In genomic region chr15:48003447-48003846, GRCh38 we compare ENCODE assay signal across 32 cellular contexts.
"Had no signal": no experiment of that assay in that cellular context is flagged by ENCODE, and none has a peak within 500 bp of the region (broad histone marks: within the 10 kb centered on the region; RNA-seq: fewer than 3 reads in every experiment).

No MANE protein-coding gene starts in this region.

- H3K4me3 ChIP-seq: ascending aorta, cardiac muscle cell had no signal

- H3K27ac ChIP-seq: ascending aorta, cardiac muscle cell, WERI-Rb-1 had no signal

- FAIRE-seq: bronchial epithelial cell, TTC549 had no signal

- DNase-seq: activated CD4-positive, alpha-beta memory T cell treated with anti-CD3 and anti-CD28 coated beads, Interleukin-2, amount 10 ng/mL, durations not matched to agents 7 days and 5 days; activated CD4-positive, alpha-beta T cell treated with anti-CD3 and anti-CD28 coated beads for 1 hour; activated CD4-positive, alpha-beta T cell treated with anti-CD3 and anti-CD28 coated beads for 36 hours; activated CD4-positive, alpha-beta T cell treated with anti-CD3 and anti-CD28 coated beads for 48 hours; activated CD4-positive, alpha-beta T cell treated with anti-CD3 and anti-CD28 coated beads, Interleukin-2, amount 10 ng/mL, durations not matched to agents 7 days and 5 days; activated CD4-positive, alpha-beta T cell treated with anti-CD3 and anti-CD28 coated beads, Interleukin-2, amount 50 U/mL, for 48 hours; activated CD4-positive, CD25-positive, alpha-beta regulatory T cell; activated CD8-positive, alpha-beta memory T cell treated with anti-CD3 and anti-CD28 coated beads for 24 hours; activated CD8-positive, alpha-beta memory T cell treated with anti-CD3 and anti-CD28 coated beads, Interleukin-2, amount 10 ng/mL, durations not matched to agents 7 days and 5 days; activated CD8-positive, alpha-beta memory T cell treated with anti-CD3 and anti-CD28 coated beads, Interleukin-2, amount 50 U/mL, for 48 hours; activated CD8-positive, alpha-beta T cell treated with anti-CD3 and anti-CD28 coated beads, Interleukin-2, amount 10 ng/mL, durations not matched to agents 7 days and 5 days; activated effector memory CD4-positive, alpha-beta T cell treated with Interleukin-2 at 50 U/mL for 16 hours; activated gamma-delta T cell; activated naive CD4-positive, alpha-beta T cell treated with anti-CD3 and anti-CD28 coated beads, Interleukin-2, amount 10 ng/mL, durations not matched to agents 7 days and 5 days; activated naive CD4-positive, alpha-beta T cell treated with Interleukin-2 at 50 U/mL for 16 hours; activated naive CD8-positive, alpha-beta T cell treated with anti-CD3 and anti-CD28 coated beads, Interleukin-2, amount 10 ng/mL, durations not matched to agents 7 days and 5 days; activated naive CD8-positive, alpha-beta T cell treated with anti-CD3 and anti-CD28 coated beads, Interleukin-2, amount 50 U/mL, for 24 hours; activated T-cell treated with anti-CD3 and anti-CD28 coated beads, Interleukin-2, amount 50 U/mL, for 24 hours; activated T-cell treated with anti-CD3 and anti-CD28 coated beads, Interleukin-2, amount 50 U/mL, for 48 hours; amygdala; anterior cingulate cortex; caudate nucleus; cerebellar nuclear complex; T-helper 2 cell; T-helper 9 cell; WERI-Rb-1 had no signal

- H3K36me3 ChIP-seq: ascending aorta, cardiac muscle cell, WERI-Rb-1 had no signal

- ATAC-seq: activated CD4-positive, alpha-beta T cell treated with anti-CD3 and anti-CD28 coated beads for 36 hours; activated CD4-positive, CD25-positive, alpha-beta regulatory T cell treated with anti-CD3 and anti-CD28 coated beads, Interleukin-2, amount 50 U/mL, for 24 hours; activated CD8-positive, alpha-beta memory T cell treated with anti-CD3 and anti-CD28 coated beads, Interleukin-2, amount 10 ng/mL, durations not matched to agents 7 days and 5 days; activated CD8-positive, alpha-beta T cell treated with anti-CD3 and anti-CD28 coated beads, Interleukin-2, amount 10 ng/mL, durations not matched to agents 7 days and 5 days; activated naive CD8-positive, alpha-beta T cell treated with anti-CD3 and anti-CD28 coated beads, Interleukin-2, amount 50 U/mL, for 24 hours; WTC11 had no signal

- H3K4me1 ChIP-seq: ascending aorta had no signal

- H3K27me3 ChIP-seq: ascending aorta, cardiac muscle cell had no signal

- H3K9me3 ChIP-seq: ascending aorta had no signal
